Comparison of ENCODE assay signal across 8 cellular contexts in the genomic region with DNA sequence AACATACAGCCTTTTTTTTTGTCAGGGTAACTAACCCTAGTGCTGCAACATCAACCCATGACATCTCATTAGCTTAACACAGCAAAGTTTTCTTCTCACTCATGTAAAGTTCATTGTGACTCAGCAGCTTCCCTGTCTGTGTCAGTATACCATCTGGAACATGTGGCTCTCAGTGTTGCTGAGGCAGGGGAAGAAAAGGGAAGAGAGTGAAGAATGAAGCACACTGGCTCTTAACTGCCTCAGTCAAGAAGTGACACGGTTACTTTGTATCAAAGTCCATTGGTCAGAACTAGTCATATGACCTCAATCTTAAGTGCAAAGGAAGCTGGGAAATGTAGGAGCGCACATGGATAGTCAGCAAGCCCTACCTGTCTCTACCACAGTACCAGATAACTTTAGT.
DNase-seq lines count a peak whose midpoint lies in the region; ATAC-seq and TF ChIP-seq lines count a peak whose summit lies in the region.

No MANE protein-coding gene starts in this region.

- no peaks in the 10 kb centered on the region for H3K36me3 Mint-ChIP-seq in activated T-helper 2 cell treated with anti-CD3 and anti-CD28 coated beads, Interferon-gamma antibody, Interleukin-2, Interleukin-4, amounts not matched to agents 10 μg/mL and 5 μg/mL and 100 μg/mL, durations not matched to agents 14 hours and 24 hours and 36 hours (ENCODE audit: low read depth)

- DNase-seq in OCI-M1 (lab: John Stamatoyannopoulos, UW) = peak; percentile 89
- peak; percentile 90 to 94 for DNase-seq in foreskin fibroblast
- DNase-seq in NCI-H1436 treated with DMSO at 0.1 percent for 48 hours (lab: John Stamatoyannopoulos, UW) = no peak
- no peak for DNase-seq in DMS79 treated with DMSO at 0.1 percent for 48 hours (lab: John Stamatoyannopoulos, UW)
- DNase-seq in NCI-H187 treated with DMSO at 0.1 percent for 48 hours (lab: John Stamatoyannopoulos, UW) = no peak
- DNase-seq in activated T-helper 2 cell treated with anti-CD3 and anti-CD28 coated beads, Interferon-gamma antibody, Interleukin-2, Interleukin-4, amounts not matched to agents 10 μg/mL and 5 μg/mL and 100 μg/mL, durations not matched to agents 14 hours and 24 hours and 36 hours (ENCODE audit: low spot score) = no peak

- no peak overlapping the region for H3K4me3 ChIP-seq in foreskin fibroblast (ENCODE audit: low read depth in 1 of 2, low read length in 2 of 2)

- no peaks in the 10 kb centered on the region for H3K9me3 Mint-ChIP-seq in activated T-helper 2 cell treated with anti-CD3 and anti-CD28 coated beads, Interferon-gamma antibody, Interleukin-2, Interleukin-4, amounts not matched to agents 10 μg/mL and 5 μg/mL and 100 μg/mL, durations not matched to agents 14 hours and 24 hours and 36 hours

- peak; percentile 66 for ATAC-seq in GM18505 (IDR thresholded peaks at IDR 0.05; ENCODE audit: unreplicated experiment)
- ATAC-seq in HG02642 (IDR thresholded peaks at IDR 0.05; ENCODE audit: poor library complexity, unreplicated experiment) = peak; percentile 80

- H3K27me3 Mint-ChIP-seq in activated T-helper 2 cell treated with anti-CD3 and anti-CD28 coated beads, Interferon-gamma antibody, Interleukin-2, Interleukin-4, amounts not matched to agents 10 μg/mL and 5 μg/mL and 100 μg/mL, durations not matched to agents 14 hours and 24 hours and 36 hours (ENCODE audit: low read depth) = no peaks in the 10 kb centered on the region

- intact Hi-C loops in activated T-helper 2 cell treated with anti-CD3 and anti-CD28 coated beads, Interferon-gamma antibody, Interleukin-2, Interleukin-4, amounts not matched to agents 10 μg/mL and 5 μg/mL and 100 μg/mL, durations not matched to agents 14 hours and 24 hours and 36 hours (cut with micrococcal nuclease) = loop anchor here (5.0 kb wide), 1 partner anchor 34 kb away; no protein-coding TSS in a partner anchor

- no peak for TF ChIP-seq POLR2A in GM18505 (IDR thresholded peaks at IDR 0.05; ENCODE audit: borderline replicate concordance, extremely low read depth, insufficient read depth, insufficient read length)

- no peak overlapping the region for H3K27ac Mint-ChIP-seq in activated T-helper 2 cell treated with anti-CD3 and anti-CD28 coated beads, Interferon-gamma antibody, Interleukin-2, Interleukin-4, amounts not matched to agents 10 μg/mL and 5 μg/mL and 100 μg/mL, durations not matched to agents 14 hours and 24 hours and 36 hours

- TF ChIP-seq CTCF in foreskin fibroblast (IDR thresholded peaks at IDR 0.05; ENCODE audit: low read depth, low read length) = no peak

- H3K4me3 Mint-ChIP-seq in activated T-helper 2 cell treated with anti-CD3 and anti-CD28 coated beads, Interferon-gamma antibody, Interleukin-2, Interleukin-4, amounts not matched to agents 10 μg/mL and 5 μg/mL and 100 μg/mL, durations not matched to agents 14 hours and 24 hours and 36 hours (ENCODE audit: low read depth) = no peak overlapping the region

- peaks cover 6% of the 10 kb centered on the region for H3K4me1 Mint-ChIP-seq in activated T-helper 2 cell treated with anti-CD3 and anti-CD28 coated beads, Interferon-gamma antibody, Interleukin-2, Interleukin-4, amounts not matched to agents 10 μg/mL and 5 μg/mL and 100 μg/mL, durations not matched to agents 14 hours and 24 hours and 36 hours (ENCODE audit: low read depth)

Comparison
In these comparisons a context has a peak if more than half of its experiments do, and no peak if none do; other contexts are left out.
1. DNase-seq: peak in OCI-M1 (single experiment) and foreskin fibroblast (2 of 2); none in NCI-H1436 treated with DMSO at 0.1 percent for 48 hours (single experiment), DMS79 treated with DMSO at 0.1 percent for 48 hours (single experiment), NCI-H187 treated with DMSO at 0.1 percent for 48 hours (single experiment) and activated T-helper 2 cell treated with anti-CD3 and anti-CD28 coated beads, Interferon-gamma antibody, Interleukin-2, Interleukin-4, amounts not matched to agents 10 μg/mL and 5 μg/mL and 100 μg/mL, durations not matched to agents 14 hours and 24 hours and 36 hours (single experiment).